ENCODE assay signal across 22 cellular contexts in genomic region chr5:173768891-173769290, GRCh38.
"Had no signal": no experiment of that assay in that cellular context is flagged by ENCODE, and none has a peak within 500 bp of the region (broad histone marks: within the 10 kb centered on the region; RNA-seq: fewer than 3 reads in every experiment).

No MANE protein-coding gene starts in this region.

- H3K9me3 Mint-ChIP-seq: activated B cell treated with CpG ODN at 0.5 μM for 24 hours; activated CD4-positive, alpha-beta T cell treated with anti-CD3 and anti-CD28 coated beads, Interleukin-2, amount 10 ng/mL, durations not matched to agents 24 days and 14 days; activated naive CD4-positive, alpha-beta T cell treated with anti-CD3 and anti-CD28 coated beads for 36 hours; activated T-cell treated with anti-CD3 and anti-CD28 coated beads, Interleukin-2, amount 50 U/mL, for 24 hours; T-cell had no signal

- H3K4me1 Mint-ChIP-seq: activated CD4-positive, alpha-beta T cell treated with anti-CD3 and anti-CD28 coated beads, Interleukin-2, amount 10 ng/mL, durations not matched to agents 24 days and 14 days; activated CD8-positive, alpha-beta memory T cell treated with anti-CD3 and anti-CD28 coated beads, Interleukin-2, amount 10 ng/mL, durations not matched to agents 7 days and 5 days; T-cell had no signal

- H3K36me3 Mint-ChIP-seq: activated CD8-positive, alpha-beta memory T cell treated with anti-CD3 and anti-CD28 coated beads, Interleukin-2, amount 10 ng/mL, durations not matched to agents 7 days and 5 days; activated naive CD8-positive, alpha-beta T cell; T-cell had no signal

- H3K27ac ChIP-seq: breast epithelium, PC-9, SK-N-MC had no signal

- H3K9me3 ChIP-seq: breast epithelium had no signal

- H3K27ac Mint-ChIP-seq: activated B cell treated with CpG ODN at 0.5 μM for 24 hours; activated CD4-positive, alpha-beta T cell treated with anti-CD3 and anti-CD28 coated beads, Interleukin-2, amount 10 ng/mL, durations not matched to agents 24 days and 14 days; activated CD8-positive, alpha-beta memory T cell treated with anti-CD3 and anti-CD28 coated beads, Interleukin-2, amount 10 ng/mL, durations not matched to agents 7 days and 5 days; activated naive CD4-positive, alpha-beta T cell treated with anti-CD3 and anti-CD28 coated beads for 36 hours; activated naive CD8-positive, alpha-beta T cell; activated T-cell treated with anti-CD3 and anti-CD28 coated beads, Interleukin-2, amount 50 U/mL, for 24 hours; T-cell had no signal

- H3K36me3 ChIP-seq: breast epithelium had no signal

- H3K4me3 ChIP-seq: breast epithelium, PC-9, SK-N-MC had no signal

- H3K4me3 Mint-ChIP-seq: activated B cell treated with CpG ODN at 0.5 μM for 24 hours; activated CD4-positive, alpha-beta T cell treated with anti-CD3 and anti-CD28 coated beads, Interleukin-2, amount 10 ng/mL, durations not matched to agents 24 days and 14 days; activated CD8-positive, alpha-beta memory T cell treated with anti-CD3 and anti-CD28 coated beads, Interleukin-2, amount 10 ng/mL, durations not matched to agents 7 days and 5 days; activated naive CD4-positive, alpha-beta T cell treated with anti-CD3 and anti-CD28 coated beads for 36 hours; activated naive CD8-positive, alpha-beta T cell; activated T-cell treated with anti-CD3 and anti-CD28 coated beads, Interleukin-2, amount 50 U/mL, for 24 hours; T-cell had no signal

- DNase-seq: activated B cell treated with CpG ODN at 0.5 μM for 24 hours; activated CD4-positive, alpha-beta T cell treated with anti-CD3 and anti-CD28 coated beads for 1 hour; activated CD4-positive, alpha-beta T cell treated with anti-CD3 and anti-CD28 coated beads, Interleukin-2, amount 10 ng/mL, durations not matched to agents 24 days and 14 days; activated CD4-positive, alpha-beta T cell treated with anti-CD3 and anti-CD28 coated beads, Interleukin-2, amount 50 U/mL, for 48 hours; activated CD8-positive, alpha-beta memory T cell treated with anti-CD3 and anti-CD28 coated beads, Interleukin-2, amount 10 ng/mL, durations not matched to agents 7 days and 5 days; activated effector memory CD4-positive, alpha-beta T cell treated with anti-CD3 and anti-CD28 coated beads, Interleukin-2, amount 50 U/mL, for 16 hours; activated naive CD4-positive, alpha-beta T cell treated with anti-CD3 and anti-CD28 coated beads for 36 hours; activated T-cell treated with anti-CD3 and anti-CD28 coated beads, Interleukin-2, amount 50 U/mL, for 24 hours; central memory CD4-positive, alpha-beta T cell; IMR-90; KG1; NCI-H1105 treated with DMSO at 0.1 percent for 48 hours; NCI-H1436 treated with DMSO at 0.1 percent for 48 hours; NCI-H187; NCI-H2081; PC-9; T-cell; T-helper 2 cell; T1000 had no signal

- H3K27me3 ChIP-seq: breast epithelium had no signal

- H3K27me3 Mint-ChIP-seq: activated B cell treated with CpG ODN at 0.5 μM for 24 hours; activated CD4-positive, alpha-beta T cell treated with anti-CD3 and anti-CD28 coated beads, Interleukin-2, amount 10 ng/mL, durations not matched to agents 24 days and 14 days; activated CD8-positive, alpha-beta memory T cell treated with anti-CD3 and anti-CD28 coated beads, Interleukin-2, amount 10 ng/mL, durations not matched to agents 7 days and 5 days; activated naive CD8-positive, alpha-beta T cell; activated T-cell treated with anti-CD3 and anti-CD28 coated beads, Interleukin-2, amount 50 U/mL, for 24 hours had no signal

- ATAC-seq: activated CD8-positive, alpha-beta memory T cell treated with anti-CD3 and anti-CD28 coated beads, Interleukin-2, amount 10 ng/mL, durations not matched to agents 7 days and 5 days; T-cell had no signal

- H3K4me1 ChIP-seq: breast epithelium had no signal
